ENCODE assay signal across 7 cellular contexts in the genomic region with DNA sequence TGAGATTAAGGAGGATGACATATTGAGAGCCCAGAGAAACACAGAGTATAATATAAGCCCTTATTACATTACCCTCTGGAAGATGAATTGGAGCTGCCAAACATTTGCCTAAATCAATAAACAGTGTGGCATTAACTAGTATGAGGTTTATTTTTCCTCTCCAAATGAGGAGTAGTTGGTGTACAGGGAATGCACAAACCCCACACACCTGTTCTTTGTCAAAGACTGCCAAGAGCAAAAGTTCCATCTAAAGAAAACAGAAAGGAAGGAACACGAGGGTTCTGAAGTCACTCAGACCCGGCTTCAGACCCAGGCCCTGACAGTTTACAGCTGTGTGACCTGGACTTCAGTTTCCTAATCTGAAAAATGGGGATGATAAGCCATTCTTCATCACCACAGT.
"Had no signal": no experiment of that assay in that cellular context is flagged by ENCODE, and none has a peak within 500 bp of the region (broad histone marks: within the 10 kb centered on the region; RNA-seq: fewer than 3 reads in every experiment).

No MANE protein-coding gene starts in this region.

- H3K27ac Mint-ChIP-seq: HFFc6, IgD-negative memory B cell had no signal

- H3K27ac ChIP-seq: GM23248, HL-60 had no signal

- H3K36me3 Mint-ChIP-seq: IgD-negative memory B cell had no signal

- H3K27me3 Mint-ChIP-seq: IgD-negative memory B cell had no signal

- H2AFZ ChIP-seq: GM23248 had no signal

- H3K4me3 Mint-ChIP-seq: HFFc6, IgD-negative memory B cell had no signal

- H3K4me1 Mint-ChIP-seq: IgD-negative memory B cell had no signal

- H3K4me1 ChIP-seq: HAP-1 had no signal

- H3K4me3 ChIP-seq: GM23248, HAP-1 had no signal

- DNase-seq: GM23248, GOT3, H7, HFFc6 had no signal

- H3K36me3 ChIP-seq: HAP-1 had no signal

- H3K9ac ChIP-seq: GM23248 had no signal

- H3K9me3 ChIP-seq: HAP-1 had no signal
